Comparison of ENCODE assay signal across 23 cellular contexts in the genomic region with DNA sequence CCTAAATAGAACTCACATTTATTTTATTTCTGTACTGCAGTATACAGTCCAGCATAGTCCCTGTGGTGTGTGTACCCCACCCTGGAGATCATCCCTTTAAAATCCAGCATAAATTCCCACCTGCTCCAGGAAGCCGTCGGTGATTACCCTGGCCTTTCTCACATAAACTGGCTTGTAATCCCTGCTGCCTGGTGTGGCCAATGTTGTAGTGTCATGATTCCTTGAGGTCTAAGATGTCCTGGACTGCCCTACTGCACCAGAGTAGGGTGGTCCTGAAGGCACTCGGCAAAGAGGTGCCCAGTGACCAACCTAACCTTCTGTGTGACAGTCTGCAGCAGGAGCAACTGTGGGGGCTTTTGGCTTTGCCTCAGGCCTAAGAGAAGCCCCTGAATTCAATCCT. TPM values are rescaled to one million over a fixed set of nuclear protein-coding genes. Genes with fewer than 3 reads are reported as not detected.
"Had no signal": no experiment of that assay in that cellular context is flagged by ENCODE, and none has a peak within 500 bp of the region (broad histone marks: within the 10 kb centered on the region; RNA-seq: fewer than 3 reads in every experiment).

No MANE protein-coding gene starts in this region.

- H3K4me1 ChIP-seq: parathyroid adenoma, right lobe of liver, SJSA1 had no signal

- H3K4me1 Mint-ChIP-seq: activated B cell treated with CpG ODN at 0.5 μM for 24 hours; activated CD4-positive, alpha-beta memory T cell treated with anti-CD3 and anti-CD28 coated beads, Interleukin-2, amount 10 ng/mL, durations not matched to agents 7 days and 5 days; stimulated activated naive B cell treated with anti-CD40 and anti-IgM and Interleukin-4, amounts not matched to agents 10 μg/mL and 1 μg/mL and 100 μg/mL, for 72 hours had no signal

- H3K27ac Mint-ChIP-seq: activated B cell treated with CpG ODN at 0.5 μM for 24 hours; activated CD4-positive, alpha-beta memory T cell treated with anti-CD3 and anti-CD28 coated beads, Interleukin-2, amount 10 ng/mL, durations not matched to agents 7 days and 5 days; activated naive CD4-positive, alpha-beta T cell treated with anti-CD3 and anti-CD28 coated beads for 36 hours; activated naive CD8-positive, alpha-beta T cell treated with anti-CD3 and anti-CD28 coated beads, Interleukin-2, amount 10 ng/mL, durations not matched to agents 7 days and 5 days; activated T-cell treated with anti-CD3 and anti-CD28 coated beads, Interleukin-2, amount 50 U/mL, for 72 hours; natural killer cell treated with Interleukin-12 subunit alpha and Interleukin-12 subunit beta and Interleukin-15 and Interleukin-18, amount 100 ng/mL, for 72 hours; stimulated activated naive B cell treated with anti-CD40 and anti-IgM and Interleukin-4, amounts not matched to agents 10 μg/mL and 1 μg/mL and 100 μg/mL, for 72 hours had no signal

- H3K4me3 ChIP-seq: right lobe of liver, SJSA1, smooth muscle cell, thoracic aorta, upper lobe of left lung had no signal

- H3K36me3 Mint-ChIP-seq: activated naive CD8-positive, alpha-beta T cell treated with anti-CD3 and anti-CD28 coated beads, Interleukin-2, amount 10 ng/mL, durations not matched to agents 7 days and 5 days; natural killer cell treated with Interleukin-12 subunit alpha and Interleukin-12 subunit beta and Interleukin-15 and Interleukin-18, amount 100 ng/mL, for 72 hours; stimulated activated naive B cell treated with anti-CD40 and anti-IgM and Interleukin-4, amounts not matched to agents 10 μg/mL and 1 μg/mL and 100 μg/mL, for 72 hours had no signal

- H3K36me3 ChIP-seq: neutrophil, right lobe of liver, SJSA1, upper lobe of left lung had no signal

- H3K27ac ChIP-seq: neutrophil, parathyroid adenoma, right lobe of liver, SJSA1, upper lobe of left lung had no signal

- H3K9me3 ChIP-seq: neutrophil, right lobe of liver, SJSA1, thoracic aorta, upper lobe of left lung had no signal

- H3K4me3 Mint-ChIP-seq: activated B cell treated with CpG ODN at 0.5 μM for 24 hours; activated CD4-positive, alpha-beta memory T cell treated with anti-CD3 and anti-CD28 coated beads, Interleukin-2, amount 10 ng/mL, durations not matched to agents 7 days and 5 days; activated naive CD4-positive, alpha-beta T cell treated with anti-CD3 and anti-CD28 coated beads for 36 hours; activated naive CD8-positive, alpha-beta T cell treated with anti-CD3 and anti-CD28 coated beads, Interleukin-2, amount 10 ng/mL, durations not matched to agents 7 days and 5 days; activated T-cell treated with anti-CD3 and anti-CD28 coated beads, Interleukin-2, amount 50 U/mL, for 72 hours; natural killer cell treated with Interleukin-12 subunit alpha and Interleukin-12 subunit beta and Interleukin-15 and Interleukin-18, amount 100 ng/mL, for 72 hours; stimulated activated naive B cell treated with anti-CD40 and anti-IgM and Interleukin-4, amounts not matched to agents 10 μg/mL and 1 μg/mL and 100 μg/mL, for 72 hours had no signal

- ATAC-seq: activated T-cell treated with anti-CD3 and anti-CD28 coated beads, Interleukin-2, amount 50 U/mL, for 72 hours; esophagus mucosa; natural killer cell treated with Interleukin-12 subunit alpha and Interleukin-12 subunit beta and Interleukin-15 and Interleukin-18, amount 100 ng/mL, for 72 hours had no signal

- DNase-seq: activated B cell treated with CpG ODN at 0.5 μM for 24 hours; activated CD4-positive, alpha-beta memory T cell treated with anti-CD3 and anti-CD28 coated beads, Interleukin-2, amount 10 ng/mL, durations not matched to agents 7 days and 5 days; activated CD4-positive, alpha-beta T cell treated with anti-CD3 and anti-CD28 coated beads for 48 hours; activated effector memory CD4-positive, alpha-beta T cell treated with Interleukin-2 at 50 U/mL for 16 hours; activated naive CD4-positive, alpha-beta T cell treated with anti-CD3 and anti-CD28 coated beads for 36 hours; activated naive CD8-positive, alpha-beta T cell treated with anti-CD3 and anti-CD28 coated beads, Interleukin-2, amount 10 ng/mL, durations not matched to agents 7 days and 5 days; activated T-cell treated with anti-CD3 and anti-CD28 coated beads, Interleukin-2, amount 50 U/mL, for 72 hours; amniotic stem cell; effector memory CD4-positive, alpha-beta T cell; glutamatergic neuron; hippocampal formation; stimulated activated CD4-positive, alpha-beta T cell treated with anti-CD3 and anti-CD28 coated beads, Interleukin-15, amount 100 ng/mL, for 24 hours; stimulated activated naive B cell treated with anti-CD40 and anti-IgM and Interleukin-4, amounts not matched to agents 10 μg/mL and 1 μg/mL and 100 μg/mL, for 72 hours; T-helper 1 cell had no signal

- H3K9me3 Mint-ChIP-seq: activated B cell treated with CpG ODN at 0.5 μM for 24 hours; activated CD4-positive, alpha-beta memory T cell treated with anti-CD3 and anti-CD28 coated beads, Interleukin-2, amount 10 ng/mL, durations not matched to agents 7 days and 5 days; activated naive CD4-positive, alpha-beta T cell treated with anti-CD3 and anti-CD28 coated beads for 36 hours; activated naive CD8-positive, alpha-beta T cell treated with anti-CD3 and anti-CD28 coated beads, Interleukin-2, amount 10 ng/mL, durations not matched to agents 7 days and 5 days; activated T-cell treated with anti-CD3 and anti-CD28 coated beads, Interleukin-2, amount 50 U/mL, for 72 hours; natural killer cell treated with Interleukin-12 subunit alpha and Interleukin-12 subunit beta and Interleukin-15 and Interleukin-18, amount 100 ng/mL, for 72 hours had no signal

- H3K27me3 ChIP-seq: neutrophil, right lobe of liver, SJSA1, upper lobe of left lung had no signal

- H3K27me3 Mint-ChIP-seq: activated naive CD8-positive, alpha-beta T cell treated with anti-CD3 and anti-CD28 coated beads, Interleukin-2, amount 10 ng/mL, durations not matched to agents 7 days and 5 days had no signal

RNA-seq across cellular contexts. Expression of a gene that starts 58.9 kb away (rescaled TPM):
- total RNA-seq: activated B cell treated with CpG ODN at 0.5 μM for 24 hours had no signal
